6 cellular contexts compared by ENCODE assay signal in the genomic region with DNA sequence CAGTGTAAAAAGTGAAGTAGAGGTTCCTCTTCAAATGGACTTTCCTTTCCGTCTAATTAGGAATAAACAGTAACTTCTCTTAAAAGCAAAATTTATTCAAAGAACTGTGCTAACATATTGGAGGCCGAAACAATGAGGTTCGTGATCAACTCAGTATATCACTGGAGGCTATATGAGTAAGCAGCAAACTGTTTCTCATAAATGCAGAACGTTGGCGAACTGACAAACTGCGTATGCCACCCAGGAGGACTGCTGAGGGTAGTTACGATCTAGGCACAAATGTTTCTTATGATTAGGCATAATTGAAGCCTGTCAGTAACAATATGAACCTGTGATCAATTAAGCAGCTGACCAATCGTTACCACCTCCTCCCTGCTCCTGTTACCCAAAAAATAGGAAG. TPM values are rescaled to one million over a fixed set of nuclear protein-coding genes. Genes with fewer than 3 reads are reported as not detected.
A peak's percentile ranks its signal among the peaks of the same experiment; 100 is the strongest.
DNase-seq lines count a peak whose midpoint lies in the region; ATAC-seq and TF ChIP-seq lines count a peak whose summit lies in the region.
"Not testable (repeated sequence)": the region's sequence is repeated elsewhere in the genome, so short reads cannot be mapped to it uniquely, and the experiment has no call there.

No MANE protein-coding gene starts in this region.

- not testable (repeated sequence) for H3K27me3 Mint-ChIP-seq in MCF 10A (ENCODE audit: insufficient read depth, unreplicated experiment)

- peaks cover 18% of the 10 kb centered on the region for H4K20me1 ChIP-seq in Loucy (ENCODE audit: insufficient read depth, low read length, poor library complexity, severe bottlenecking)

- H3K27me3 ChIP-seq in Loucy (ENCODE audit: insufficient read depth, low read length, poor library complexity, severe bottlenecking); foreskin keratinocyte: not testable (repeated sequence)

- not testable (repeated sequence) for H3K4me2 ChIP-seq in Loucy (ENCODE audit: low read depth, low read length, poor library complexity, severe bottlenecking)

- H3K9me2 ChIP-seq in Loucy (replicated peaks; ENCODE audit: low read depth, low read length), result not testable (repeated sequence)

- H3K4me1 ChIP-seq in Loucy (ENCODE audit: insufficient read depth, low read length, poor library complexity, severe bottlenecking), result peaks cover 45% of the 10 kb centered on the region
- H3K4me1 ChIP-seq in foreskin keratinocyte, result peaks cover 15% of the 10 kb centered on the region

- CTCF ChIA-PET in MCF 10A (lab: Yijun Ruan, JAX), result not testable (repeated sequence)

- H3K79me2 ChIP-seq in Loucy (ENCODE audit: insufficient read depth, low read length), result peaks cover 36% of the 10 kb centered on the region

- POLR2A ChIA-PET in MCF 10A (lab: Yijun Ruan, JAX), result interaction anchor here (0.7 to 2.1 kb wide), 2 partner anchors 14 to 64 kb away, joined by 4 to 24 read pairs; a partner anchor contains a TSS

- H3K27ac Mint-ChIP-seq in MCF 10A (ENCODE audit: low read depth, unreplicated experiment), result not testable (repeated sequence)

- BruUV-seq in MCF 10A (replicated peaks; lab: Mats Ljungman, UMichigan), result not testable (repeated sequence)

- peaks cover 26% of the 10 kb centered on the region for H3K4me1 Mint-ChIP-seq in MCF 10A (ENCODE audit: insufficient read depth, unreplicated experiment)

- not testable (repeated sequence) for H3K4me3 Mint-ChIP-seq in MCF 10A (ENCODE audit: unreplicated experiment)

- H3K9ac ChIP-seq in Loucy (ENCODE audit: low read depth, low read length, poor library complexity, severe bottlenecking), result peak overlapping the region; percentile 95

- not testable (repeated sequence) for H3K9me3 ChIP-seq in Loucy (ENCODE audit: insufficient read depth, low read depth, low read length)

- not testable (repeated sequence) for H2AFZ ChIP-seq in Loucy (ENCODE audit: low read length)

- not testable (repeated sequence) for H3K36me3 Mint-ChIP-seq in MCF 10A (ENCODE audit: insufficient read depth, unreplicated experiment)

- peak; percentile 37 for ATAC-seq in foreskin keratinocyte

- H3K9me3 Mint-ChIP-seq in MCF 10A (ENCODE audit: unreplicated experiment), result not testable (repeated sequence)

- TF ChIP-seq CTCF in Loucy (conservative IDR thresholded peaks at IDR 0.05; ENCODE audit: low read length); MCF 10A (IDR thresholded peaks at IDR 0.05; ENCODE audit: unreplicated experiment); foreskin keratinocyte (conservative IDR thresholded peaks at IDR 0.05): not testable (repeated sequence)

- H3F3A ChIP-seq in Loucy (ENCODE audit: low read depth), result not testable (repeated sequence)

- intact Hi-C loops in MCF 10A (cut with micrococcal nuclease), result loop anchor here (5.0 kb wide), 1 partner anchor 455 kb away; no protein-coding TSS in a partner anchor

- H3K36me3 ChIP-seq in Loucy (ENCODE audit: insufficient read depth, low read length), result not testable (repeated sequence)

- H3K4me3 ChIP-seq in Loucy (ENCODE audit: low read length, poor library complexity, severe bottlenecking), result not testable (repeated sequence)

- H3K27ac ChIP-seq in epithelial cell of prostate (peak overlapping the region; percentile 37), foreskin keratinocyte (peak overlapping the region; percentile 50)

- peak; percentile 20 for DNase-seq in COLO829 (ENCODE audit: low spot score)
- peak; percentile 89 for DNase-seq in RPMI7951 (ENCODE audit: low read depth)
- peak; percentile 76 for DNase-seq in MCF 10A (ENCODE audit: unreplicated experiment)
- DNase-seq in epithelial cell of prostate (ENCODE audit: low read depth, low spot score), result not testable (repeated sequence)
- DNase-seq in foreskin keratinocyte, result peak; percentile 51 to 80

RNA-seq across cellular contexts. Expression of a gene that starts 2.3 kb away (rescaled TPM):
- total RNA-seq in RPMI7951 (2014; rRNA removed; shearing (Covaris generic)), result 34.7 and 53.2 TPM in 2 replicates
- total RNA-seq in MCF 10A (2022), result 35.7 and 43.2 TPM in 2 replicates
- total RNA-seq in foreskin keratinocyte, result 36.3 and 37.2 TPM in 2 replicates
- 16.3 and 19.6 TPM in 2 replicates for polyA plus RNA-seq in foreskin keratinocyte
